ENCODE assay signal across 30 cellular contexts in the genomic region with DNA sequence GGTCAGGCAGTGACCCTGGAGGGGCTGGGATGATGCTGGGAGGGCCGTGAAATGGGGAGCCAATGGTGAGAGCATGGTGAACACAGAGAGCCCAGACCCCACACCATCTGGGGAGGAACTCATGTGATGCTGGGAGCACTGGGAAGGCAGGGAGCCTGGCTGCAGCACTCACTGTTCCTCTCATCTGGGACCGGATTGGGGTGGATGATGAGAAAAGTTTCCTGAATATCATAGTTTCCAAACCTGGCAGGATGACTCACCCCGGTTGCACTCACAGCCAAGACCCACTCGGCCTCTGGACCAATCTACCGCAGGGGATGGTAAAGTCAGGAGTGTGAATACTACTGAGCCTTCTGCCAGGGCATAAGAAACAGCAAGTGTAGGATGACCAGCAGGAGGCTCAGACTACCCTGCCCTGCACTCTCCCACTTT. TPM values are rescaled to one million over a fixed set of nuclear protein-coding genes. Genes with fewer than 3 reads are reported as not detected.
A peak's percentile ranks its signal among the peaks of the same experiment; 100 is the strongest.
DNase-seq lines count a peak whose midpoint lies in the region; ATAC-seq, FAIRE-seq and TF ChIP-seq lines count a peak whose summit lies in the region.
"Had no signal": no experiment of that assay in that cellular context is flagged by ENCODE, and none has a peak within 500 bp of the region (broad histone marks: within the 10 kb centered on the region; RNA-seq: fewer than 3 reads in every experiment).

No MANE protein-coding gene starts in this region.

- no peak for DNase-seq in RWPE2 (ENCODE audit: low spot score)
- no peak for DNase-seq in foreskin keratinocyte
- DNase-seq in stimulated activated naive CD8-positive, alpha-beta T cell treated with anti-CD3 and anti-CD28 coated beads, Interleukin-15, amount 100 ng/mL, for 72 hours: no peak
- no peak for DNase-seq in NCI-H446 treated with DMSO at 0.1 percent for 48 hours (lab: John Stamatoyannopoulos, UW)
- DNase-seq in frontal cortex (ENCODE audit: low spot score in 2 of 2): no peak
- no peak for DNase-seq in GM12891 (ENCODE audit: insufficient read length, low spot score)
- DNase-seq: activated CD4-positive, alpha-beta T cell treated with anti-CD3 and anti-CD28 coated beads, Interleukin-2, amount 50 U/mL, for 48 hours; activated gamma-delta T cell treated with Interleukin-2 at 50 U/mL for 16 hours; activated T-cell treated with anti-CD3 and anti-CD28 coated beads, Interleukin-2, amount 50 U/mL, for 1 hour; CD4-positive, CD25-positive, alpha-beta regulatory T cell; colonic mucosa; esophagus squamous epithelium; hypothalamus; left ventricle myocardium superior; midbrain; naive thymus-derived CD8-positive, alpha-beta T cell; NCI-H1694; NCI-H69; retina; spleen; stimulated activated CD4-positive, alpha-beta T cell treated with anti-CD3 and anti-CD28 coated beads, Interleukin-4, amount 100 ng/mL, for 1 hour; stimulated activated naive CD4-positive, alpha-beta T cell treated with Interleukin-2 at 50 U/mL for 16 hours; T-helper 9 cell had no signal

- peaks cover 6% of the 10 kb centered on the region for H3K9me3 ChIP-seq in RWPE2 (ENCODE audit: severe bottlenecking)
- H3K9me3 ChIP-seq: adrenal gland, colonic mucosa had no signal

- ATAC-seq in RWPE2 (ENCODE audit: low read depth): peak; percentile 35; the same call in 1 of the 3 replicates
- ATAC-seq in foreskin keratinocyte: peak; percentile 43
- peak; percentile 21 for ATAC-seq in stimulated activated naive CD8-positive, alpha-beta T cell treated with anti-CD3 and anti-CD28 coated beads, Interleukin-15, amount 100 ng/mL, for 72 hours
- ATAC-seq: gastroesophageal sphincter; left ventricle myocardium superior; naive thymus-derived CD8-positive, alpha-beta T cell had no signal

- peaks cover 2% of the 10 kb centered on the region for H3K36me3 Mint-ChIP-seq in IgD-negative memory B cell

- no peak overlapping the region for H3K4me3 ChIP-seq in RWPE2 (ENCODE audit: severe bottlenecking)
- H3K4me3 ChIP-seq: adrenal gland, breast epithelium, colonic mucosa, esophagus squamous epithelium, gastroesophageal sphincter, spleen, tibial artery had no signal

- H3K27ac ChIP-seq in RWPE2 (ENCODE audit: poor library complexity, severe bottlenecking) (no peak overlapping the region), foreskin keratinocyte (no peak overlapping the region)
- H3K27ac ChIP-seq: adrenal gland, breast epithelium, colonic mucosa, esophagus squamous epithelium, gastroesophageal sphincter, spleen, tibial artery had no signal

- no peak overlapping the region for H3K4me3 Mint-ChIP-seq in IgD-negative memory B cell
- H3K4me3 Mint-ChIP-seq in stimulated activated naive CD8-positive, alpha-beta T cell treated with anti-CD3 and anti-CD28 coated beads, Interleukin-15, amount 100 ng/mL, for 72 hours: no peak overlapping the region
- H3K4me3 Mint-ChIP-seq: CD4-positive, CD25-positive, alpha-beta regulatory T cell; naive thymus-derived CD8-positive, alpha-beta T cell had no signal

- FAIRE-seq in frontal cortex (lab: Jason Lieb, UNC): no peak
- no peak for FAIRE-seq in GM12891 (lab: Jason Lieb, UNC)
- FAIRE-seq: GM19239 had no signal

- H3K27ac Mint-ChIP-seq in IgD-negative memory B cell: peak overlapping the region in 2 of 3 donors; percentile 51 to 53
- no peak overlapping the region for H3K27ac Mint-ChIP-seq in stimulated activated naive CD8-positive, alpha-beta T cell treated with anti-CD3 and anti-CD28 coated beads, Interleukin-15, amount 100 ng/mL, for 72 hours
- H3K27ac Mint-ChIP-seq: CD4-positive, CD25-positive, alpha-beta regulatory T cell; naive thymus-derived CD8-positive, alpha-beta T cell had no signal

- H3K27me3 ChIP-seq in RWPE2 (ENCODE audit: insufficient read depth, poor library complexity, severe bottlenecking): peaks cover 73% of the 10 kb centered on the region
- peaks cover 90% of the 10 kb centered on the region for H3K27me3 ChIP-seq in foreskin keratinocyte

- H3K36me3 ChIP-seq in RWPE2 (ENCODE audit: low read depth): no peaks in the 10 kb centered on the region
- H3K36me3 ChIP-seq: adrenal gland, breast epithelium, colonic mucosa, esophagus squamous epithelium, gastroesophageal sphincter, spleen, tibial artery had no signal

- H3K4me1 ChIP-seq in RWPE2 (ENCODE audit: insufficient read depth, poor library complexity, severe bottlenecking) (no peaks in the 10 kb centered on the region), foreskin keratinocyte (no peaks in the 10 kb centered on the region)
- H3K4me1 ChIP-seq: colonic mucosa had no signal

- H3K9me3 Mint-ChIP-seq in IgD-negative memory B cell: peaks cover 0 to 13% (median 2%) of the 10 kb centered on the region in 3 donors
- H3K9me3 Mint-ChIP-seq in stimulated activated naive CD8-positive, alpha-beta T cell treated with anti-CD3 and anti-CD28 coated beads, Interleukin-15, amount 100 ng/mL, for 72 hours: peaks cover 6 to 9% of the 10 kb centered on the region in 2 donors

- H3K27me3 Mint-ChIP-seq in IgD-negative memory B cell: peaks cover 72% of the 10 kb centered on the region
- peaks cover 99% of the 10 kb centered on the region for H3K27me3 Mint-ChIP-seq in stimulated activated naive CD8-positive, alpha-beta T cell treated with anti-CD3 and anti-CD28 coated beads, Interleukin-15, amount 100 ng/mL, for 72 hours

- TF ChIP-seq CTCF in RWPE2 (IDR thresholded peaks at IDR 0.05; ENCODE audit: poor library complexity, severe bottlenecking) (no peak), foreskin keratinocyte (conservative IDR thresholded peaks at IDR 0.05) (no peak)

- H3K4me1 Mint-ChIP-seq in IgD-negative memory B cell: peaks cover 5 to 13% (median 12%) of the 10 kb centered on the region in 3 donors
- peaks cover 43% of the 10 kb centered on the region for H3K4me1 Mint-ChIP-seq in stimulated activated naive CD8-positive, alpha-beta T cell treated with anti-CD3 and anti-CD28 coated beads, Interleukin-15, amount 100 ng/mL, for 72 hours

- TF ChIP-seq POLR2A in GM12891 (IDR thresholded peaks at IDR 0.05; ENCODE audit: low read depth, low read length): no peak

TF ChIP-seq in GM12891, 5 proteins besides CTCF, POLR2A, EP300 and RAD21:
- no peak for TF ChIP-seq PAX5 (IDR thresholded peaks at IDR 0.05; ENCODE audit: insufficient read depth, low read length, severe bottlenecking)
- no peak for TF ChIP-seq POU2F2 (IDR thresholded peaks at IDR 0.05; ENCODE audit: low read depth, low read length)
- no peak for TF ChIP-seq POLR2AphosphoS5 (IDR thresholded peaks at IDR 0.05; ENCODE audit: low read depth, low read length)
- TF ChIP-seq TAF1 (IDR thresholded peaks at IDR 0.05; ENCODE audit: low read depth, low read length): no peak
- TF ChIP-seq SPI1 (IDR thresholded peaks at IDR 0.05; ENCODE audit: low read depth, low read length): no peak

RNA-seq across cellular contexts. Expression of a gene that starts 21.8 kb away (rescaled TPM):
- not detected for polyA plus RNA-seq in IgD-negative memory B cell
- 1.9 and 6.4 TPM in 2 replicates for total RNA-seq in foreskin keratinocyte
- 0.93 and 2.9 TPM in 2 replicates for polyA plus RNA-seq in foreskin keratinocyte
- total RNA-seq in frontal cortex: 1.6 TPM
- 0.27 TPM for polyA plus RNA-seq in GM12891 (2012; ENCODE audit: low read depth, missing spikeins)
- total RNA-seq: colonic mucosa had no signal
- polyA plus RNA-seq: CD4-positive, CD25-positive, alpha-beta regulatory T cell; naive thymus-derived CD8-positive, alpha-beta T cell had no signal

RNA-seq across cellular contexts. Expression of a gene that starts 39.8 kb away (rescaled TPM):
- not detected for polyA plus RNA-seq in IgD-negative memory B cell
- 1.1 and 2.4 TPM in 2 replicates for total RNA-seq in foreskin keratinocyte
- 1.4 and 1.9 TPM in 2 replicates for polyA plus RNA-seq in foreskin keratinocyte
- not detected for total RNA-seq in frontal cortex
- not detected for polyA plus RNA-seq in GM12891 (2012; ENCODE audit: low read depth, missing spikeins)
- total RNA-seq: adrenal gland; breast epithelium; CD4-positive, CD25-positive, alpha-beta regulatory T cell; left ventricle myocardium superior; naive thymus-derived CD8-positive, alpha-beta T cell; omental fat pad; spleen had no signal
- polyA plus RNA-seq: adrenal gland; CD4-positive, CD25-positive, alpha-beta regulatory T cell; naive thymus-derived CD8-positive, alpha-beta T cell; spleen had no signal

RNA-seq across cellular contexts. Expression of a gene that starts 43.7 kb away (rescaled TPM):
- 0.33 TPM for polyA plus RNA-seq in IgD-negative memory B cell
- total RNA-seq in foreskin keratinocyte: 8.3 and 10.6 TPM in 2 replicates
- 9.8 and 9.9 TPM in 2 replicates for polyA plus RNA-seq in foreskin keratinocyte
- total RNA-seq in frontal cortex: 5.3 TPM
- 0.21 TPM for polyA plus RNA-seq in GM12891 (2012; ENCODE audit: low read depth, missing spikeins)
- total RNA-seq: naive thymus-derived CD8-positive, alpha-beta T cell; spleen had no signal

Comparison
In these comparisons a context has a peak if more than half of its experiments do, and no peak if none do; other contexts are left out.
1. H3K27ac Mint-ChIP-seq: peak in IgD-negative memory B cell (2 of 3); none in stimulated activated naive CD8-positive, alpha-beta T cell treated with anti-CD3 and anti-CD28 coated beads, Interleukin-15, amount 100 ng/mL, for 72 hours (0 of 2).
2. Peak in every context shown above with its lines, with median percentiles within 50 percentile points of each other: ATAC-seq.